Comparison of ENCODE assay signal across 16 cellular contexts in genomic region chr16:85536411-85537330, GRCh38.
A peak's percentile ranks its signal among the peaks of the same experiment; 100 is the strongest.
DNase-seq lines count a peak whose midpoint lies in the region; ATAC-seq and TF ChIP-seq lines count a peak whose summit lies in the region.
"Had no signal": no experiment of that assay in that cellular context is flagged by ENCODE, and none has a peak within 500 bp of the region (broad histone marks: within the 10 kb centered on the region; RNA-seq: fewer than 3 reads in every experiment).

No MANE protein-coding gene starts in this region.

- H3K4me3 Mint-ChIP-seq in CD14-positive monocyte: peak overlapping the region; percentile 59 to 82
- no peak overlapping the region for H3K4me3 Mint-ChIP-seq in stimulated activated memory B cell treated with anti-CD40 and anti-IgM and Interleukin-4, amounts not matched to agents 10 μg/mL and 1 μg/mL and 100 μg/mL, for 72 hours

- TF ChIP-seq POLR2A in body of pancreas (IDR thresholded peaks at IDR 0.05): peak in 1 of 3 donors; percentile 10

- ATAC-seq in body of pancreas (peak; percentile 10), psoas muscle (peak in 2 of 4 donors; percentile 12 to 39), HG03460 (IDR thresholded peaks at IDR 0.05; ENCODE audit: unreplicated experiment) (no peak)
- ATAC-seq in stimulated activated memory B cell treated with anti-CD40 and anti-IgM and Interleukin-4, amounts not matched to agents 10 μg/mL and 1 μg/mL and 100 μg/mL, for 72 hours: no peak

- 66 to 78% methylated on average over 18 to 30 of the region's 30 CpGs for WGBS in body of pancreas, 2 donors
- WGBS in liver: 68% methylated on average over 30 of the region's 30 CpGs
- WGBS in psoas muscle, 3 donors: 76 to 87% (median 76%) methylated on average over 30 of the region's 30 CpGs

- peaks cover 0 to 4% (median 2%) of the 10 kb centered on the region in 3 donors for H3K27me3 Mint-ChIP-seq in CD14-positive monocyte (ENCODE audit: low read depth in 3 of 3)
- H3K27me3 Mint-ChIP-seq in stimulated activated memory B cell treated with anti-CD40 and anti-IgM and Interleukin-4, amounts not matched to agents 10 μg/mL and 1 μg/mL and 100 μg/mL, for 72 hours: peaks cover 20% of the 10 kb centered on the region

- no peak for TF ChIP-seq CTCF in CD14-positive monocyte (IDR thresholded peaks at IDR 0.05)
- TF ChIP-seq CTCF in body of pancreas (IDR thresholded peaks at IDR 0.05): no peak
- TF ChIP-seq CTCF in liver (IDR thresholded peaks at IDR 0.05; ENCODE audit: low read depth, low read length, missing input control): no peak
- TF ChIP-seq CTCF in psoas muscle (IDR thresholded peaks at IDR 0.05): no peak
- no peak for TF ChIP-seq CTCF in tibial artery (IDR thresholded peaks at IDR 0.05)

- peak in 1 of 2 donors; percentile 22 for TF ChIP-seq RAD21 in liver (IDR thresholded peaks at IDR 0.05)

- H3K4me3 ChIP-seq in body of pancreas: no peak overlapping the region
- no peak overlapping the region for H3K4me3 ChIP-seq in liver (ENCODE audit: low read depth in 1 of 3, low read length in 3 of 3)
- H3K4me3 ChIP-seq in psoas muscle: no peak overlapping the region
- H3K4me3 ChIP-seq in tibial artery: no peak overlapping the region
- H3K4me3 ChIP-seq: ascending aorta, thoracic aorta had no signal

- H3K27me3 ChIP-seq in body of pancreas (no peaks in the 10 kb centered on the region), liver (ENCODE audit: control insufficient read depth in 4 of 4, insufficient read depth in 4 of 4, low read length in 3 of 4) (no peaks in the 10 kb centered on the region), psoas muscle (ENCODE audit: insufficient read depth in 3 of 3, low read length in 2 of 3) (no peaks in the 10 kb centered on the region), tibial artery (no peaks in the 10 kb centered on the region)
- H3K27me3 ChIP-seq: ascending aorta had no signal

- DNase-seq in CD14-positive monocyte (ENCODE audit: low spot score) (no peak), body of pancreas (peak in 2 of 4 donors; percentile 45 to 53), psoas muscle (no peak), DMS79 treated with DMSO at 0.1 percent for 48 hours (lab: John Stamatoyannopoulos, UW) (no peak), tibial artery (no peak)
- DNase-seq: activated effector memory CD4-positive, alpha-beta T cell treated with anti-CD3 and anti-CD28 coated beads, Interleukin-2, amount 50 U/mL, for 16 hours; Calu3; NCI-H774; stimulated activated CD4-positive, alpha-beta T cell treated with anti-CD3 and anti-CD28 coated beads, Interleukin-15, amount 100 ng/mL, for 24 hours; SW 1271 had no signal

- H3K36me3 ChIP-seq in body of pancreas (replicated peaks in 1 of 2; ENCODE audit: insufficient read depth in 1 of 2, low read depth in 2 of 2) (no peaks in the 10 kb centered on the region), liver (ENCODE audit: control insufficient read depth in 4 of 4, insufficient read depth in 3 of 4, low read depth in 1 of 4, low read length in 3 of 4) (no peaks in the 10 kb centered on the region), psoas muscle (ENCODE audit: insufficient read depth in 1 of 2, low read depth in 1 of 2) (no peaks in the 10 kb centered on the region), tibial artery (no peaks in the 10 kb centered on the region)
- H3K36me3 ChIP-seq: thoracic aorta had no signal

- H3K36me3 Mint-ChIP-seq in CD14-positive monocyte: peaks cover 12% of the 10 kb centered on the region in 2 donors
- no peaks in the 10 kb centered on the region for H3K36me3 Mint-ChIP-seq in stimulated activated memory B cell treated with anti-CD40 and anti-IgM and Interleukin-4, amounts not matched to agents 10 μg/mL and 1 μg/mL and 100 μg/mL, for 72 hours

- peaks cover 45% of the 10 kb centered on the region for H3K4me1 Mint-ChIP-seq in CD14-positive monocyte
- H3K4me1 Mint-ChIP-seq in stimulated activated memory B cell treated with anti-CD40 and anti-IgM and Interleukin-4, amounts not matched to agents 10 μg/mL and 1 μg/mL and 100 μg/mL, for 72 hours: peaks cover 11% of the 10 kb centered on the region

- peaks cover 3 to 12% (median 9%) of the 10 kb centered on the region in 7 donors for H3K9me3 Mint-ChIP-seq in CD14-positive monocyte
- H3K9me3 Mint-ChIP-seq in stimulated activated memory B cell treated with anti-CD40 and anti-IgM and Interleukin-4, amounts not matched to agents 10 μg/mL and 1 μg/mL and 100 μg/mL, for 72 hours: no peaks in the 10 kb centered on the region

- no peaks in the 10 kb centered on the region for H3K9me3 ChIP-seq in body of pancreas
- no peaks in the 10 kb centered on the region for H3K9me3 ChIP-seq in liver (ENCODE audit: control insufficient read depth in 4 of 4, low read length in 3 of 4)
- no peaks in the 10 kb centered on the region for H3K9me3 ChIP-seq in psoas muscle
- H3K9me3 ChIP-seq in tibial artery: peaks cover 0 to 9% (median 7%) of the 10 kb centered on the region in 3 donors

- H3K27ac Mint-ChIP-seq in CD14-positive monocyte: peak overlapping the region; percentile 35 to 89 (median 80)
- no peak overlapping the region for H3K27ac Mint-ChIP-seq in stimulated activated memory B cell treated with anti-CD40 and anti-IgM and Interleukin-4, amounts not matched to agents 10 μg/mL and 1 μg/mL and 100 μg/mL, for 72 hours

- H3K4me1 ChIP-seq in body of pancreas (peaks cover 26% of the 10 kb centered on the region), liver (ENCODE audit: control insufficient read depth in 4 of 4, insufficient read depth in 4 of 4, low read length in 3 of 4) (peaks cover 21 to 63% (median 47%) of the 10 kb centered on the region in 4 donors), psoas muscle (peaks cover 28% of the 10 kb centered on the region), tibial artery (peaks cover 0 to 8% (median 4%) of the 10 kb centered on the region in 4 donors)
- H3K4me1 ChIP-seq: ascending aorta had no signal

- peak overlapping the region in 1 of 2 donors; percentile 36 for H3K9ac ChIP-seq in liver (ENCODE audit: low read depth in 1 of 2, low read length in 2 of 2)

- intact Hi-C loops in CD14-positive monocyte (cut with micrococcal nuclease) (no loop called here), body of pancreas (cut with DNase I) (no loop called here), psoas muscle (cut with DNase I) (no loop called here), tibial artery (cut with DNase I; ENCODE audit: low total_unique reads) (no loop called here)

- H3K27ac ChIP-seq in body of pancreas (peak overlapping the region; percentile 33 to 72 (median 58)), liver (ENCODE audit: low read depth in 1 of 2, low read length in 2 of 2) (peak overlapping the region; percentile 64 to 77), psoas muscle (peak overlapping the region; percentile 13), tibial artery (no peak overlapping the region)
- H3K27ac ChIP-seq: ascending aorta, thoracic aorta, VCaP had no signal

TF ChIP-seq in liver, 16 proteins besides CTCF, POLR2A, EP300 and RAD21 (continues in another document):
- TF ChIP-seq REST (IDR thresholded peaks at IDR 0.05): no peak
- no peak for TF ChIP-seq FOXA2 (IDR thresholded peaks at IDR 0.05)
- no peak for TF ChIP-seq EGR1 (IDR thresholded peaks at IDR 0.05; ENCODE audit: low read depth in 2 of 2)
- peak; percentile 59 to 60 for TF ChIP-seq RXRA (IDR thresholded peaks at IDR 0.05)
- peak; percentile 55 for TF ChIP-seq YY1 (IDR thresholded peaks at IDR 0.05)
- peak; percentile 56 for TF ChIP-seq SP1 (IDR thresholded peaks at IDR 0.05)
- TF ChIP-seq HNF4G (IDR thresholded peaks at IDR 0.05): no peak
- TF ChIP-seq ZBTB33 (IDR thresholded peaks at IDR 0.05): no peak
- peak; percentile 33 to 38 for TF ChIP-seq HNF4A (conservative IDR thresholded peaks at IDR 0.05)
- no peak for TF ChIP-seq NR2F2 (IDR thresholded peaks at IDR 0.05)
- no peak for TF ChIP-seq GABPA (IDR thresholded peaks at IDR 0.05 in 1 of 2, conservative IDR thresholded peaks at IDR 0.05 in 1 of 2)

Comparison
In these comparisons a context has a peak if more than half of its experiments do, and no peak if none do; other contexts are left out.
1. H3K27ac ChIP-seq: peak in body of pancreas (4 of 4), liver (2 of 2) and psoas muscle (single experiment); none in tibial artery (0 of 2).